ENCODE assay signal across 9 cellular contexts in the genomic region with DNA sequence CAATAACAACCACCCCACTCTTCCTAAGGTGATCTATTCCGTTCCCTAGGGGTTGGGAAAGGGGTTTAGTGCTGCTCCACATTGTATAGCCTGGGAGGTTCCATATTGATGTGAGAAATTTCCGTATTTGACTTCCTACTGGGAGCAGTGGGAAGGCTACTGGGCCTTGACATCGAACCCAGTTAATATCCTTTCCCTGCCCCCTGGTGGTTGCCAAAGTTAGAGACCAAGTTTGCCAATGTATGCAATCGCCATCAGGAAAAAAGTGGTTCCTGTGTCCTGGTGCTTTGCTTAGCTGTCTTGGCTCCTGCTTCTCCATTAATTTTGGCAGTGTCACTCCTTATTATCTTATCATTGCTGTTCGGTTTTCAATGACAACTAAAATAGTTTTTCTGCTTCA.
DNase-seq lines count a peak whose midpoint lies in the region; ATAC-seq, FAIRE-seq and TF ChIP-seq lines count a peak whose summit lies in the region.
"Had no signal": no experiment of that assay in that cellular context is flagged by ENCODE, and none has a peak within 500 bp of the region (broad histone marks: within the 10 kb centered on the region; RNA-seq: fewer than 3 reads in every experiment).

No MANE protein-coding gene starts in this region.

- no peak overlapping the region for H3K4me2 ChIP-seq in OCI-LY1 (ENCODE audit: low read length)

- H2AFZ ChIP-seq in OCI-LY1 (ENCODE audit: low read length): no peak overlapping the region

- H3K4me3 ChIP-seq in OCI-LY1 (ENCODE audit: low read depth, low read length, poor library complexity, severe bottlenecking): no peak overlapping the region
- no peak overlapping the region for H3K4me3 ChIP-seq in fibroblast of the aortic adventitia (ENCODE audit: low read depth, low read length)
- H3K4me3 ChIP-seq: HAP-1 had no signal

- H3K9me3 ChIP-seq in OCI-LY1 (ENCODE audit: low read length): no peaks in the 10 kb centered on the region
- H3K9me3 ChIP-seq: HAP-1 had no signal

- no peak overlapping the region for H3K9ac ChIP-seq in OCI-LY1 (ENCODE audit: low read length)

- no peaks in the 10 kb centered on the region for H3K36me3 ChIP-seq in OCI-LY1 (ENCODE audit: insufficient read depth, low read length)
- H3K36me3 ChIP-seq: HAP-1 had no signal

- no peak for ATAC-seq in activated T-cell treated with anti-CD3 and anti-CD28 coated beads, Interleukin-2, amount 50 U/mL, for 4 hours

- H3K9me2 ChIP-seq in OCI-LY1 (ENCODE audit: low read depth, low read length): no peaks in the 10 kb centered on the region

- no peaks in the 10 kb centered on the region for H3K36me3 Mint-ChIP-seq in activated T-cell treated with anti-CD3 and anti-CD28 coated beads, Interleukin-2, amount 50 U/mL, for 4 hours (ENCODE audit: insufficient read depth)

- TF ChIP-seq CTCF in GM12874 (IDR thresholded peaks at IDR 0.05; ENCODE audit: insufficient read depth, low read depth, low read length) (peak; percentile 29; the same call in 1 of the 2 replicates), OCI-LY1 (IDR thresholded peaks at IDR 0.05; ENCODE audit: low read length) (peak; percentile 61), fibroblast of the aortic adventitia (IDR thresholded peaks at IDR 0.05; ENCODE audit: insufficient read depth, low read length) (peak; percentile 47)

- peaks cover 11% of the 10 kb centered on the region for H3K9me3 Mint-ChIP-seq in activated T-cell treated with anti-CD3 and anti-CD28 coated beads, Interleukin-2, amount 50 U/mL, for 4 hours

- H3K27me3 Mint-ChIP-seq in activated T-cell treated with anti-CD3 and anti-CD28 coated beads, Interleukin-2, amount 50 U/mL, for 4 hours (ENCODE audit: low read depth): no peaks in the 10 kb centered on the region

- no peaks in the 10 kb centered on the region for H3K4me1 Mint-ChIP-seq in activated T-cell treated with anti-CD3 and anti-CD28 coated beads, Interleukin-2, amount 50 U/mL, for 4 hours (ENCODE audit: low read depth)

- no peak overlapping the region for H3K4me3 Mint-ChIP-seq in activated T-cell treated with anti-CD3 and anti-CD28 coated beads, Interleukin-2, amount 50 U/mL, for 4 hours

- DNase-seq in AG08395 (ENCODE audit: low spot score): peak; percentile 32
- peak; percentile 24 for DNase-seq in fibroblast of the aortic adventitia (ENCODE audit: low read depth)
- DNase-seq in urothelium cell line (ENCODE audit: low spot score): peak; percentile 48
- DNase-seq in activated T-cell treated with anti-CD3 and anti-CD28 coated beads for 4 hours: no peak
- DNase-seq in activated T-cell treated with anti-CD3 and anti-CD28 coated beads, Interleukin-2, amount 50 U/mL, for 4 hours: no peak
- no peak for DNase-seq in GF-D8 (lab: John Stamatoyannopoulos, UW)

- no peaks in the 10 kb centered on the region for H3K79me2 ChIP-seq in OCI-LY1 (ENCODE audit: insufficient read depth, low read length)

- H3K27ac ChIP-seq in OCI-LY1 (ENCODE audit: low read depth, low read length, poor library complexity, severe bottlenecking): no peak overlapping the region

- no peaks in the 10 kb centered on the region for H3K27me3 ChIP-seq in OCI-LY1 (ENCODE audit: insufficient read depth, low read length)

- H3F3A ChIP-seq in OCI-LY1 (ENCODE audit: insufficient read depth, low read length): no peaks in the 10 kb centered on the region

- H4K20me1 ChIP-seq in OCI-LY1 (ENCODE audit: insufficient read depth, low read length): no peaks in the 10 kb centered on the region

- peak; percentile 77 for FAIRE-seq in urothelium cell line (lab: Jason Lieb, UNC)

- H3K4me1 ChIP-seq in OCI-LY1 (ENCODE audit: insufficient read depth, low read length, severe bottlenecking): no peaks in the 10 kb centered on the region
- H3K4me1 ChIP-seq: HAP-1 had no signal

Comparison
In these comparisons a context has a peak if more than half of its experiments do, and no peak if none do; other contexts are left out.
1. DNase-seq: peak in AG08395 (single experiment), fibroblast of the aortic adventitia (single experiment) and urothelium cell line (single experiment); none in activated T-cell treated with anti-CD3 and anti-CD28 coated beads for 4 hours (single experiment), activated T-cell treated with anti-CD3 and anti-CD28 coated beads, Interleukin-2, amount 50 U/mL, for 4 hours (single experiment) and GF-D8 (single experiment).
2. Peak in every context shown above with its lines, with median percentiles within 50 percentile points of each other: CTCF ChIP-seq.